20 cellular contexts compared by ENCODE assay signal in the genomic region with DNA sequence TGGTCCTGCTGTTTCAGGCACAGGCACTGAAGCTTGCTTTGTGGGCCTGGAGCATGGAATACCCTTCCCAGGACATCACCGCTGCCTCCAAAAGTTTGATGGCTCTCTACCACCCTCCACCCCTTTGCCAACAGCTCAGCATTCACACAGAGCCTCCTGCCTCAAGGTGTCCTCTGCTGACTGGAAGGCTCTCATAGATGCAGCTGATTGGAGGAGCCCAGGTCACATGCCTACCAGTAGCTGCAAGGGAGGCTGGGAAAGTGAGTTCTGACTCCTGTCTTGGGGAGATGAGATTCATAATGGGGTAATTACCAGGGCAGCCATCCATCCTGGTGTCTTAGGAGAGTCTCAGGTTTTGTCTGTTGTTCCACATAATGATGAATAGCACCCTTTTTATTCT.
DNase-seq lines count a peak whose midpoint lies in the region; ATAC-seq and TF ChIP-seq lines count a peak whose summit lies in the region.
"Had no signal": no experiment of that assay in that cellular context is flagged by ENCODE, and none has a peak within 500 bp of the region (broad histone marks: within the 10 kb centered on the region; RNA-seq: fewer than 3 reads in every experiment).

No MANE protein-coding gene starts in this region.

- TF ChIP-seq POLR2A in NB4 (IDR thresholded peaks at IDR 0.05; ENCODE audit: extremely low read depth, insufficient read length), result no peak

- ATAC-seq in esophagus mucosa (peak; percentile 22), HG02571 (IDR thresholded peaks at IDR 0.05; ENCODE audit: unreplicated experiment) (no peak)

- DNase-seq in activated CD8-positive, alpha-beta memory T cell treated with anti-CD3 and anti-CD28 coated beads for 24 hours, result peak; percentile 35
- no peak for DNase-seq in activated CD8-positive, alpha-beta memory T cell treated with anti-CD3 and anti-CD28 coated beads, Interleukin-2, amount 50 U/mL, for 4 hours
- DNase-seq in NB4 (ENCODE audit: low read depth) (peak; percentile 12), ureter (ENCODE audit: low spot score) (peak; percentile 20), GDM1 (lab: John Stamatoyannopoulos, UW) (no peak)
- DNase-seq in activated effector memory CD4-positive, alpha-beta T cell treated with anti-CD3 and anti-CD28 coated beads, Interleukin-2, amount 50 U/mL, for 16 hours, result no peak
- DNase-seq: activated CD4-positive, CD25-positive, alpha-beta regulatory T cell treated with anti-CD3 and anti-CD28 coated beads, Interleukin-2, amount 50 U/mL, for 72 hours; mesenchymal stem cell; NCI-H1105; NCI-H2029 treated with DMSO at 0.1 percent for 48 hours; NCI-H446 treated with DMSO at 0.1 percent for 48 hours; NK-92 treated with Interleukin-12 subunit alpha and Interleukin-12 subunit beta, amount 100 ng/mL, for 24 hours; Peyer's patch; SJCRH30; stomach; T-helper 1 cell; upper lobe of left lung had no signal

- H3K4me3 ChIP-seq in NB4 (ENCODE audit: low read depth, low read length), result no peak overlapping the region
- H3K4me3 ChIP-seq: Peyer's patch, prostate gland, SJCRH30, stomach, upper lobe of left lung had no signal

- no peak for TF ChIP-seq CTCF in NB4 (IDR thresholded peaks at IDR 0.05; ENCODE audit: low read depth, low read length)

Comparison
In these comparisons a context has a peak if more than half of its experiments do, and no peak if none do; other contexts are left out.
1. DNase-seq: peak in activated CD8-positive, alpha-beta memory T cell treated with anti-CD3 and anti-CD28 coated beads for 24 hours (single experiment), NB4 (single experiment) and ureter (single experiment); none in activated CD8-positive, alpha-beta memory T cell treated with anti-CD3 and anti-CD28 coated beads, Interleukin-2, amount 50 U/mL, for 4 hours (single experiment), activated effector memory CD4-positive, alpha-beta T cell treated with anti-CD3 and anti-CD28 coated beads, Interleukin-2, amount 50 U/mL, for 16 hours (single experiment) and GDM1 (single experiment).